2 cellular contexts compared by ENCODE assay signal in genomic region chr10:78968960-78969359, GRCh38.
TF ChIP-seq lines count a peak whose summit lies in the region.

No MANE protein-coding gene starts in this region.

TF ChIP-seq in IMR-90, 13 proteins besides CTCF, POLR2A, EP300 and RAD21:
- no peak for TF ChIP-seq BHLHE40 (IDR thresholded peaks at IDR 0.05; ENCODE audit: low read depth, low read length)
- TF ChIP-seq FOS (IDR thresholded peaks at IDR 0.05; ENCODE audit: low read depth, low read length) = no peak
- TF ChIP-seq, protein P1, sequence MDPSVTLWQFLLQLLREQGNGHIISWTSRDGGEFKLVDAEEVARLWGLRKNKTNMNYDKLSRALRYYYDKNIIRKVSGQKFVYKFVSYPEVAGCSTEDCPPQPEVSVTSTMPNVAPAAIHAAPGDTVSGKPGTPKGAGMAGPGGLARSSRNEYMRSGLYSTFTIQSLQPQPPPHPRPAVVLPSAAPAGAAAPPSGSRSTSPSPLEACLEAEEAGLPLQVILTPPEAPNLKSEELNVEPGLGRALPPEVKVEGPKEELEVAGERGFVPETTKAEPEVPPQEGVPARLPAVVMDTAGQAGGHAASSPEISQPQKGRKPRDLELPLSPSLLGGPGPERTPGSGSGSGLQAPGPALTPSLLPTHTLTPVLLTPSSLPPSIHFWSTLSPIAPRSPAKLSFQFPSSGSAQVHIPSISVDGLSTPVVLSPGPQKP (IDR thresholded peaks at IDR 0.05; ENCODE audit: borderline replicate concordance, low read depth, low read length) = no peak
- no peak for TF ChIP-seq SMC3 (IDR thresholded peaks at IDR 0.05; ENCODE audit: low read depth, low read length)
- TF ChIP-seq RFX5 (IDR thresholded peaks at IDR 0.05; ENCODE audit: low read depth, low read length) = no peak
- TF ChIP-seq, protein P2, sequence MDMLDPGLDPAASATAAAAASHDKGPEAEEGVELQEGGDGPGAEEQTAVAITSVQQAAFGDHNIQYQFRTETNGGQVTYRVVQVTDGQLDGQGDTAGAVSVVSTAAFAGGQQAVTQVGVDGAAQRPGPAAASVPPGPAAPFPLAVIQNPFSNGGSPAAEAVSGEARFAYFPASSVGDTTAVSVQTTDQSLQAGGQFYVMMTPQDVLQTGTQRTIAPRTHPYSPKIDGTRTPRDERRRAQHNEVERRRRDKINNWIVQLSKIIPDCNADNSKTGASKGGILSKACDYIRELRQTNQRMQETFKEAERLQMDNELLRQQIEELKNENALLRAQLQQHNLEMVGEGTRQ (IDR thresholded peaks at IDR 0.05; ENCODE audit: low read depth, low read length) = no peak
- TF ChIP-seq MAFK (IDR thresholded peaks at IDR 0.05; ENCODE audit: low read depth, low read length) = no peak
- no peak for TF ChIP-seq CEBPB (IDR thresholded peaks at IDR 0.05; ENCODE audit: low read depth, low read length)
- TF ChIP-seq NFE2L2 (IDR thresholded peaks at IDR 0.05; ENCODE audit: low read depth, low read length) = no peak
- TF ChIP-seq MAZ (IDR thresholded peaks at IDR 0.05; ENCODE audit: borderline replicate concordance, low read depth, low read length) = no peak
- TF ChIP-seq MXI1 (IDR thresholded peaks at IDR 0.05; ENCODE audit: borderline replicate concordance, low read depth, low read length) = no peak
- TF ChIP-seq RCOR1 (IDR thresholded peaks at IDR 0.05; ENCODE audit: insufficient replicate concordance, low read length) = no peak
- no peak for TF ChIP-seq CHD1 (IDR thresholded peaks at IDR 0.05; ENCODE audit: low read depth, low read length)
TF ChIP-seq in IMR-90: peak in this region for 0.

TF ChIP-seq in H1, 55 proteins besides CTCF, POLR2A, EP300 and RAD21:
- no peak for TF ChIP-seq GTF2F1 (IDR thresholded peaks at IDR 0.05; ENCODE audit: borderline replicate concordance, low read depth, low read length)
- no peak for TF ChIP-seq KDM1A (IDR thresholded peaks at IDR 0.05; ENCODE audit: borderline replicate concordance, low read length)
- TF ChIP-seq CHD2 (IDR thresholded peaks at IDR 0.05; ENCODE audit: low read length) = no peak
- TF ChIP-seq MAFK (IDR thresholded peaks at IDR 0.05; ENCODE audit: low read depth, low read length) = no peak
- TF ChIP-seq EGR1 (IDR thresholded peaks at IDR 0.05; ENCODE audit: borderline replicate concordance, low read depth, low read length) = no peak
- TF ChIP-seq FOSL1 (IDR thresholded peaks at IDR 0.05; ENCODE audit: insufficient read depth, low read depth, low read length) = no peak
- TF ChIP-seq YY1 (IDR thresholded peaks at IDR 0.05; ENCODE audit: low read depth, low read length) = no peak
TF ChIP-seq in H1: peak in this region for 0.
